ENCODE assay signal across 36 cellular contexts in the genomic region with DNA sequence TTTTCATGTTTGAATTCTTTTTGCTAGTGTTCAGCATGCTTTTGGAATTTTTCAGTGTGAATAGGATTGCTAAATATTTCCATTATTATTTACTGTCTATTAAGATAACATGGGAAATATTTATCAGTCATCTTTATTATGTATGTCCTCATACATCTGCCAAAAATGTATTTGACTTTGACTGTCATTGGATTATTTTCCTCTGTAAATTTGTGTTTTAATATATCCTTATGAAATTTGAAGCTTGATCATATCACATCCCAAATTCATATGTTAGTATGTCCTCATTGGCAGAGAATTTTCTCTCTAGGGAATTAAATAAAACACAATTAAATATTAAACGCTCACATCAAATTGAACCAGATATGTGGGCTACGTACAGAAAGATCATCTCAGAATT. TPM values are rescaled to one million over a fixed set of nuclear protein-coding genes. Genes with fewer than 3 reads are reported as not detected.
DNase-seq lines count a peak whose midpoint lies in the region; ATAC-seq, FAIRE-seq and TF ChIP-seq lines count a peak whose summit lies in the region.
"Had no signal": no experiment of that assay in that cellular context is flagged by ENCODE, and none has a peak within 500 bp of the region (broad histone marks: within the 10 kb centered on the region; RNA-seq: fewer than 3 reads in every experiment).

No MANE protein-coding gene starts in this region.

- no peak overlapping the region for H3K9ac ChIP-seq in SK-N-SH
- H3K9ac ChIP-seq: BLaER1; BLaER1 treated with 17β-estradiol and CSF1 and Interleukin-3, amounts not matched to agents 10 nM and 100 nM had no signal

- WGBS in SK-N-SH (ENCODE audit: low lambda C conversion rate): 63% methylated on average over 2 of the region's 2 CpGs

- CTCF ChIA-PET in SK-N-SH (lab: Yijun Ruan, JAX): interaction anchor here (1.4 kb wide), 1 partner anchor 11 kb away, joined by 3 read pairs; no protein-coding TSS in a partner anchor

- no peak overlapping the region for H3K4me2 ChIP-seq in SK-N-SH
- H3K4me2 ChIP-seq: A549; BLaER1; BLaER1 treated with 17β-estradiol and CSF1 and Interleukin-3, amounts not matched to agents 10 nM and 100 nM had no signal

- POLR2A ChIA-PET in SK-N-SH (lab: Yijun Ruan, JAX): no interaction called here

- H3K79me2 ChIP-seq in SK-N-SH (ENCODE audit: insufficient read depth): no peaks in the 10 kb centered on the region

- H3K9me2 ChIP-seq in SK-N-SH: no peaks in the 10 kb centered on the region

- H3K4me3 ChIP-seq in SK-N-SH (ENCODE audit: low read depth in 2 of 2, low read length in 1 of 2) (no peak overlapping the region), LNCaP clone FGC (ENCODE audit: low read depth, low read length) (no peak overlapping the region)
- H3K4me3 ChIP-seq: A549; BLaER1; BLaER1 treated with 17β-estradiol and CSF1 and Interleukin-3, amounts not matched to agents 10 nM and 100 nM had no signal

- H3F3A ChIP-seq in SK-N-SH (replicated peaks; ENCODE audit: insufficient read depth): no peaks in the 10 kb centered on the region

- TF ChIP-seq CTCF in SK-N-SH (IDR thresholded peaks at IDR 0.05) (no peak), LNCaP clone FGC (IDR thresholded peaks at IDR 0.05; ENCODE audit: control insufficient read depth, extremely low read depth, insufficient read depth) (no peak), VCaP (conservative IDR thresholded peaks at IDR 0.05) (no peak)

- TF ChIP-seq POLR2A in H54 (IDR thresholded peaks at IDR 0.05; ENCODE audit: low read depth, low read length): no peak

- no peaks in the 10 kb centered on the region for H3K36me3 ChIP-seq in SK-N-SH (replicated peaks in 1 of 2; ENCODE audit: control insufficient read depth in 1 of 2, insufficient read depth in 2 of 2, low read length in 1 of 2)
- H3K36me3 ChIP-seq: BLaER1; BLaER1 treated with 17β-estradiol and CSF1 and Interleukin-3, amounts not matched to agents 10 nM and 100 nM had no signal

- no peak for TF ChIP-seq RAD21 in SK-N-SH (IDR thresholded peaks at IDR 0.05; ENCODE audit: low read length)

- no peaks in the 10 kb centered on the region; a peak in 1 of 4 replicates for H3K4me1 ChIP-seq in SK-N-SH (ENCODE audit: control insufficient read depth in 1 of 2, insufficient read depth in 2 of 2, low read depth in 1 of 2, low read length in 1 of 2)
- H3K4me1 ChIP-seq: A549; BLaER1; BLaER1 treated with 17β-estradiol and CSF1 and Interleukin-3, amounts not matched to agents 10 nM and 100 nM had no signal

- H2AFZ ChIP-seq in SK-N-SH (ENCODE audit: low read depth): no peak overlapping the region

- H3K27ac ChIP-seq in SK-N-SH (ENCODE audit: low read depth in 2 of 2, low read length in 1 of 2) (no peak overlapping the region), VCaP (peak overlapping the region; percentile 34; the same call in 1 of the 2 replicates)
- H3K27ac ChIP-seq: 22Rv1; A549; BLaER1; BLaER1 treated with 17β-estradiol and CSF1 and Interleukin-3, amounts not matched to agents 10 nM and 100 nM; C4-2B had no signal

- H3K9me3 ChIP-seq in SK-N-SH: no peaks in the 10 kb centered on the region
- H3K9me3 ChIP-seq: A549; BE2C; BLaER1; BLaER1 treated with 17β-estradiol and CSF1 and Interleukin-3, amounts not matched to agents 10 nM and 100 nM; Caco-2 had no signal

- H4K20me1 ChIP-seq in SK-N-SH (ENCODE audit: insufficient read depth): no peaks in the 10 kb centered on the region
- H4K20me1 ChIP-seq: BLaER1; BLaER1 treated with 17β-estradiol and CSF1 and Interleukin-3, amounts not matched to agents 10 nM and 100 nM had no signal

- no peak for ATAC-seq in SK-N-SH treated with all-trans-retinoic acid at 6 μM for 48 hours
- ATAC-seq: A549; CD8-positive, alpha-beta T cell had no signal

- DNase-seq in SK-N-SH (no peak), H54 (ENCODE audit: insufficient read length, low spot score) (no peak), LNCaP clone FGC (ENCODE audit: low read depth) (peak; percentile 91), NCI-H2171 (lab: John Stamatoyannopoulos, UW) (no peak), putamen (ENCODE audit: low spot score) (no peak)
- no peak for DNase-seq in stimulated activated CD8-positive, alpha-beta memory T cell treated with anti-CD3 and anti-CD28 coated beads, Interleukin-4, amount 100 ng/mL, for 48 hours
- DNase-seq: 8988T; ACHN; AML-193; BE2C; C1 segment of cervical spinal cord; Caco-2; Calu3; CD4-positive, alpha-beta memory T cell; CD4-positive, alpha-beta T cell; CD4-positive, CD25-positive, alpha-beta regulatory T cell; CD8-positive, alpha-beta memory T cell; CD8-positive, alpha-beta T cell; COR-L47; DMS 273 treated with DMSO at 0.1 percent for 48 hours; DMS153; DMS53; DMS79; DMS79 treated with DMSO at 0.1 percent for 48 hours; DND-41; EL had no signal

- TF ChIP-seq EP300 in SK-N-SH (IDR thresholded peaks at IDR 0.05; ENCODE audit: borderline replicate concordance in 1 of 2, low read depth in 1 of 2, low read length in 1 of 2): no peak

- FAIRE-seq in H54 (lab: Jason Lieb, UNC): peak; percentile 45
- FAIRE-seq: A204.1, D721Med had no signal

- H3K27me3 ChIP-seq in SK-N-SH (ENCODE audit: insufficient read depth): no peaks in the 10 kb centered on the region
- H3K27me3 ChIP-seq: BE2C; BLaER1; BLaER1 treated with 17β-estradiol and CSF1 and Interleukin-3, amounts not matched to agents 10 nM and 100 nM had no signal

TF ChIP-seq in SK-N-SH treated with all-trans-retinoic acid at 6 μM for 48 hours, 23 proteins besides CTCF, POLR2A, EP300 and RAD21:
- TF ChIP-seq RARB (CRISPR knock-in tag; IDR thresholded peaks at IDR 0.05): no peak
- TF ChIP-seq ZNF565 (CRISPR knock-in tag; conservative IDR thresholded peaks at IDR 0.05; ENCODE audit: low read depth): no peak
- TF ChIP-seq ISL1 (CRISPR knock-in tag; IDR thresholded peaks at IDR 0.05): peak; percentile 64

TF ChIP-seq in SK-N-SH, 30 proteins besides CTCF, POLR2A, EP300 and RAD21:
- TF ChIP-seq GABPA (IDR thresholded peaks at IDR 0.05; ENCODE audit: low read depth) (no peak), EZH2phosphoT487 (IDR thresholded peaks at IDR 0.05; ENCODE audit: borderline replicate concordance, low read depth) (no peak), FOXM1 (IDR thresholded peaks at IDR 0.05; ENCODE audit: low read depth) (no peak), RCOR1 (IDR thresholded peaks at IDR 0.05; ENCODE audit: low read length) (no peak), GATA2 (CRISPR knock-in tag; IDR thresholded peaks at IDR 0.05) (no peak), TEAD4 (IDR thresholded peaks at IDR 0.05; ENCODE audit: borderline replicate concordance, insufficient read depth) (no peak), MXI1 (IDR thresholded peaks at IDR 0.05; ENCODE audit: low read depth, low read length) (no peak), NRF1 (IDR thresholded peaks at IDR 0.05; ENCODE audit: low read depth, low read length) (no peak)
- TF ChIP-seq, protein P1, sequence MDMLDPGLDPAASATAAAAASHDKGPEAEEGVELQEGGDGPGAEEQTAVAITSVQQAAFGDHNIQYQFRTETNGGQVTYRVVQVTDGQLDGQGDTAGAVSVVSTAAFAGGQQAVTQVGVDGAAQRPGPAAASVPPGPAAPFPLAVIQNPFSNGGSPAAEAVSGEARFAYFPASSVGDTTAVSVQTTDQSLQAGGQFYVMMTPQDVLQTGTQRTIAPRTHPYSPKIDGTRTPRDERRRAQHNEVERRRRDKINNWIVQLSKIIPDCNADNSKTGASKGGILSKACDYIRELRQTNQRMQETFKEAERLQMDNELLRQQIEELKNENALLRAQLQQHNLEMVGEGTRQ (IDR thresholded peaks at IDR 0.05; ENCODE audit: borderline replicate concordance, low read depth, low read length): no peak

RNA-seq across cellular contexts. Expression of a gene that starts 32.3 kb away (rescaled TPM):
- 9.6 and 13.4 TPM in 2 replicates for polyA plus RNA-seq in SK-N-SH (2012; rRNA removed)
- 12.0 and 13.5 TPM in 2 replicates for polyA plus RNA-seq in SK-N-SH (2012; cell fraction: cytosol; rRNA removed)
- polyA plus RNA-seq in SK-N-SH (2012; cell fraction: nucleus; rRNA removed): 14.4 and 27.3 TPM in 2 replicates
- polyA plus RNA-seq: CD14-positive monocyte had no signal
